In genomic region chr2:176536739-176537138, GRCh38 we compare ENCODE assay signal across 20 cellular contexts.
DNase-seq lines count a peak whose midpoint lies in the region; ATAC-seq and TF ChIP-seq lines count a peak whose summit lies in the region.
"Had no signal": no experiment of that assay in that cellular context is flagged by ENCODE, and none has a peak within 500 bp of the region (broad histone marks: within the 10 kb centered on the region; RNA-seq: fewer than 3 reads in every experiment).

No MANE protein-coding gene starts in this region.

- H3K4me1 ChIP-seq in left lung = no peaks in the 10 kb centered on the region
- H3K4me1 ChIP-seq: stomach, transverse colon had no signal

- no peaks in the 10 kb centered on the region for H3K9me3 ChIP-seq in left lung
- H3K9me3 ChIP-seq: heart left ventricle, neutrophil, sigmoid colon, stomach, transverse colon had no signal

- intact Hi-C loops in left lung (cut with DNase I) = no loop called here

- DNase-seq in DMS79 (lab: John Stamatoyannopoulos, UW) = peak; percentile 43
- DNase-seq in NCI-H1105 (lab: John Stamatoyannopoulos, UW) = peak; percentile 34
- DNase-seq in NCI-H748 (lab: John Stamatoyannopoulos, UW; ENCODE audit: unreplicated experiment) = peak; percentile 78
- DNase-seq in epithelial cell of prostate (ENCODE audit: low read depth, low spot score) = peak; percentile 64
- DNase-seq in T-helper 2 cell treated with Interferon-gamma antibody and Interleukin-4, amounts not matched to agents 5 μg/mL and 100 μg/mL, for 36 hours (ENCODE audit: low spot score) = no peak
- DNase-seq in AML-193 (lab: John Stamatoyannopoulos, UW) = no peak
- no peak for DNase-seq in left lung
- DNase-seq: activated CD4-positive, alpha-beta T cell treated with anti-CD3 and anti-CD28 coated beads for 1 hour; activated effector memory CD4-positive, alpha-beta T cell treated with anti-CD3 and anti-CD28 coated beads, Interleukin-2, amount 50 U/mL, for 16 hours; activated naive CD8-positive, alpha-beta T cell treated with anti-CD3 and anti-CD28 coated beads, Interleukin-2, amount 10 ng/mL, durations not matched to agents 7 days and 5 days; heart left ventricle; KBM-7; sigmoid colon; stomach; transverse colon had no signal

- H3K4me3 Mint-ChIP-seq in T-helper 2 cell treated with Interferon-gamma antibody and Interleukin-4, amounts not matched to agents 5 μg/mL and 100 μg/mL, for 36 hours = no peak overlapping the region
- H3K4me3 Mint-ChIP-seq: activated naive CD8-positive, alpha-beta T cell treated with anti-CD3 and anti-CD28 coated beads, Interleukin-2, amount 10 ng/mL, durations not matched to agents 7 days and 5 days; CD14-positive monocyte had no signal

- no peak overlapping the region for H3K4me3 ChIP-seq in left lung
- H3K4me3 ChIP-seq: heart left ventricle, PC-9, sigmoid colon, stomach, transverse colon had no signal

- no peak for ATAC-seq in GM21526 (IDR thresholded peaks at IDR 0.05; ENCODE audit: low FRiP score, unreplicated experiment)
- ATAC-seq in left lung = no peak
- ATAC-seq: heart left ventricle had no signal

- no peaks in the 10 kb centered on the region for H3K36me3 ChIP-seq in left lung
- H3K36me3 ChIP-seq: heart left ventricle, neutrophil, sigmoid colon, stomach, transverse colon had no signal

- peaks cover 10% of the 10 kb centered on the region for H3K27me3 Mint-ChIP-seq in T-helper 2 cell treated with Interferon-gamma antibody and Interleukin-4, amounts not matched to agents 5 μg/mL and 100 μg/mL, for 36 hours (ENCODE audit: low read depth)

- H3K9me3 Mint-ChIP-seq in T-helper 2 cell treated with Interferon-gamma antibody and Interleukin-4, amounts not matched to agents 5 μg/mL and 100 μg/mL, for 36 hours = no peaks in the 10 kb centered on the region
- H3K9me3 Mint-ChIP-seq: activated naive CD8-positive, alpha-beta T cell treated with anti-CD3 and anti-CD28 coated beads, Interleukin-2, amount 10 ng/mL, durations not matched to agents 7 days and 5 days had no signal

- TF ChIP-seq CTCF in left lung (IDR thresholded peaks at IDR 0.05) = no peak

- H3K27ac Mint-ChIP-seq in T-helper 2 cell treated with Interferon-gamma antibody and Interleukin-4, amounts not matched to agents 5 μg/mL and 100 μg/mL, for 36 hours = no peak overlapping the region
- H3K27ac Mint-ChIP-seq: activated naive CD8-positive, alpha-beta T cell treated with anti-CD3 and anti-CD28 coated beads, Interleukin-2, amount 10 ng/mL, durations not matched to agents 7 days and 5 days; progenitor cell of endocrine pancreas had no signal

- no peaks in the 10 kb centered on the region for H3K36me3 Mint-ChIP-seq in T-helper 2 cell treated with Interferon-gamma antibody and Interleukin-4, amounts not matched to agents 5 μg/mL and 100 μg/mL, for 36 hours (ENCODE audit: low read depth)
- H3K36me3 Mint-ChIP-seq: activated naive CD8-positive, alpha-beta T cell treated with anti-CD3 and anti-CD28 coated beads, Interleukin-2, amount 10 ng/mL, durations not matched to agents 7 days and 5 days; CD14-positive monocyte had no signal

- H3K27me3 ChIP-seq in left lung = no peaks in the 10 kb centered on the region
- H3K27me3 ChIP-seq: sigmoid colon, stomach, transverse colon had no signal

- peak overlapping the region; percentile 75 for H3K27ac ChIP-seq in epithelial cell of prostate
- no peak overlapping the region for H3K27ac ChIP-seq in left lung
- H3K27ac ChIP-seq: heart left ventricle, neutrophil, PC-9, sigmoid colon, stomach, transverse colon had no signal

- no peaks in the 10 kb centered on the region for H3K4me1 Mint-ChIP-seq in T-helper 2 cell treated with Interferon-gamma antibody and Interleukin-4, amounts not matched to agents 5 μg/mL and 100 μg/mL, for 36 hours (ENCODE audit: low read depth)
- H3K4me1 Mint-ChIP-seq: activated naive CD8-positive, alpha-beta T cell treated with anti-CD3 and anti-CD28 coated beads, Interleukin-2, amount 10 ng/mL, durations not matched to agents 7 days and 5 days; CD14-positive monocyte had no signal

Comparison
In these comparisons a context has a peak if more than half of its experiments do, and no peak if none do; other contexts are left out.
1. DNase-seq: peak in DMS79 (single experiment), NCI-H1105 (single experiment), NCI-H748 (single experiment) and epithelial cell of prostate (single experiment); none in T-helper 2 cell treated with Interferon-gamma antibody and Interleukin-4, amounts not matched to agents 5 μg/mL and 100 μg/mL, for 36 hours (single experiment), AML-193 (0 of 2) and left lung (0 of 2).